Comparison of ENCODE assay signal across 1 cellular context in genomic region chr2:48545244-48545643, GRCh38.
TF ChIP-seq lines count a peak whose summit lies in the region.

No MANE protein-coding gene starts in this region.

TF ChIP-seq in WTC11, 78 proteins besides CTCF, POLR2A, EP300 and RAD21 (continued from another document):
- TF ChIP-seq PREB (CRISPR knock-in tag; IDR thresholded peaks at IDR 0.05; ENCODE audit: borderline replicate concordance) (no peak), ZNF671 (CRISPR knock-in tag; IDR thresholded peaks at IDR 0.05) (no peak), MLX (CRISPR knock-in tag; IDR thresholded peaks at IDR 0.05) (no peak)
